ENCODE assay signal across 26 cellular contexts in genomic region chr16:85138825-85139627, GRCh38. TPM values are rescaled to one million over a fixed set of nuclear protein-coding genes. Genes with fewer than 3 reads are reported as not detected.
DNase-seq lines count a peak whose midpoint lies in the region; ATAC-seq and TF ChIP-seq lines count a peak whose summit lies in the region.
"Had no signal": no experiment of that assay in that cellular context is flagged by ENCODE, and none has a peak within 500 bp of the region (broad histone marks: within the 10 kb centered on the region; RNA-seq: fewer than 3 reads in every experiment).

No MANE protein-coding gene starts in this region.

- no peaks in the 10 kb centered on the region for H3K9me3 Mint-ChIP-seq in activated CD8-positive, alpha-beta T cell treated with anti-CD3 and anti-CD28 coated beads for 36 hours
- H3K9me3 Mint-ChIP-seq: stimulated activated memory B cell treated with anti-CD40 and anti-IgM and Interleukin-4, amounts not matched to agents 10 μg/mL and 1 μg/mL and 100 μg/mL, for 72 hours had no signal

- H3K27ac Mint-ChIP-seq in activated CD8-positive, alpha-beta T cell treated with anti-CD3 and anti-CD28 coated beads for 36 hours: no peak overlapping the region
- H3K27ac Mint-ChIP-seq: stimulated activated memory B cell treated with anti-CD40 and anti-IgM and Interleukin-4, amounts not matched to agents 10 μg/mL and 1 μg/mL and 100 μg/mL, for 72 hours had no signal

- CTCF ChIA-PET in activated CD8-positive, alpha-beta T cell treated with anti-CD3 and anti-CD28 coated beads for 36 hours (lab: Charles Lee): interaction anchor here (1.7 kb wide), 1 partner anchor 24 kb away, joined by 8 read pairs; no protein-coding TSS in a partner anchor

- peaks cover 34% of the 10 kb centered on the region for H3K27me3 Mint-ChIP-seq in activated CD8-positive, alpha-beta T cell treated with anti-CD3 and anti-CD28 coated beads for 36 hours

- ATAC-seq in activated CD8-positive, alpha-beta T cell treated with anti-CD3 and anti-CD28 coated beads for 36 hours: no peak
- ATAC-seq in HG02610 (IDR thresholded peaks at IDR 0.05; ENCODE audit: unreplicated experiment): no peak
- ATAC-seq: heart left ventricle; naive thymus-derived CD4-positive, alpha-beta T cell; stimulated activated memory B cell treated with anti-CD40 and anti-IgM and Interleukin-4, amounts not matched to agents 10 μg/mL and 1 μg/mL and 100 μg/mL, for 72 hours had no signal

- no peaks in the 10 kb centered on the region for H3K27me3 ChIP-seq in osteoblast (ENCODE audit: insufficient read depth, low read length)
- H3K27me3 ChIP-seq: BE2C, heart left ventricle, SJSA1, tibial artery had no signal

- H3K79me2 ChIP-seq in osteoblast (ENCODE audit: insufficient read depth, low read length): no peaks in the 10 kb centered on the region

- H3K36me3 ChIP-seq in osteoblast (ENCODE audit: insufficient read depth, low read length): no peaks in the 10 kb centered on the region
- H3K36me3 ChIP-seq: BE2C, heart left ventricle, SJSA1, tibial artery had no signal

- H3K4me2 ChIP-seq in osteoblast (ENCODE audit: insufficient read depth, low read length): no peak overlapping the region

- DNase-seq in NCI-H1092 treated with DMSO at 0.1 percent for 48 hours (lab: John Stamatoyannopoulos, UW): peak; percentile 16
- no peak for DNase-seq in NCI-H1092 (lab: John Stamatoyannopoulos, UW)
- DNase-seq in NCI-H2029 (lab: John Stamatoyannopoulos, UW): peak; percentile 79
- DNase-seq in SHP77 (lab: John Stamatoyannopoulos, UW): peak; percentile 93 to 96
- peak; percentile 51 for DNase-seq in osteoblast (ENCODE audit: insufficient read length, low spot score, missing footprints)
- DNase-seq in activated CD8-positive, alpha-beta T cell treated with anti-CD3 and anti-CD28 coated beads for 36 hours: no peak
- no peak for DNase-seq in kidney glomerular epithelial cell (lab: John Stamatoyannopoulos, UW)
- DNase-seq: activated CD4-positive, alpha-beta T cell treated with anti-CD3 and anti-CD28 coated beads for 1 hour; activated effector memory CD4-positive, alpha-beta T cell treated with anti-CD3 and anti-CD28 coated beads, Interleukin-2, amount 50 U/mL, for 16 hours; amniotic stem cell; BE2C; DMS 273 treated with DMSO at 0.1 percent for 48 hours; H7; heart left ventricle; naive thymus-derived CD4-positive, alpha-beta T cell; NCI-H2227 treated with DMSO at 0.1 percent for 48 hours; OCI-M1; stimulated activated CD4-positive, alpha-beta T cell treated with anti-CD3 and anti-CD28 coated beads, Interleukin-12 subunit alpha, Interleukin-12 subunit beta, amount 100 ng/mL, for 4 hours; T-helper 9 cell; tibial artery had no signal

- H3K4me3 ChIP-seq in osteoblast (ENCODE audit: insufficient read depth, low read length): no peak overlapping the region
- H3K4me3 ChIP-seq: heart left ventricle, SJSA1, tibial artery had no signal

- H2AFZ ChIP-seq in osteoblast (ENCODE audit: low read length): no peak overlapping the region

- TF ChIP-seq CTCF in osteoblast (IDR thresholded peaks at IDR 0.05; ENCODE audit: extremely low read depth, low read depth, low read length): no peak
- TF ChIP-seq CTCF in activated CD8-positive, alpha-beta T cell treated with anti-CD3 and anti-CD28 coated beads for 36 hours (IDR thresholded peaks at IDR 0.05): no peak

- H4K20me1 ChIP-seq in osteoblast (ENCODE audit: insufficient read depth, low read length): no peaks in the 10 kb centered on the region

- no peaks in the 10 kb centered on the region for H3K36me3 Mint-ChIP-seq in activated CD8-positive, alpha-beta T cell treated with anti-CD3 and anti-CD28 coated beads for 36 hours (ENCODE audit: low read depth)
- H3K36me3 Mint-ChIP-seq: naive thymus-derived CD4-positive, alpha-beta T cell; stimulated activated memory B cell treated with anti-CD40 and anti-IgM and Interleukin-4, amounts not matched to agents 10 μg/mL and 1 μg/mL and 100 μg/mL, for 72 hours had no signal

- H3K4me1 ChIP-seq in osteoblast (ENCODE audit: insufficient read depth, low read length): peaks cover 26% of the 10 kb centered on the region

- H3K9me3 ChIP-seq in osteoblast (ENCODE audit: low read depth, low read length): no peaks in the 10 kb centered on the region
- H3K9me3 ChIP-seq: BE2C, heart left ventricle, SJSA1, tibial artery had no signal

- no peak overlapping the region for H3K4me3 Mint-ChIP-seq in activated CD8-positive, alpha-beta T cell treated with anti-CD3 and anti-CD28 coated beads for 36 hours
- H3K4me3 Mint-ChIP-seq: stimulated activated memory B cell treated with anti-CD40 and anti-IgM and Interleukin-4, amounts not matched to agents 10 μg/mL and 1 μg/mL and 100 μg/mL, for 72 hours had no signal

- intact Hi-C loops in activated CD8-positive, alpha-beta T cell treated with anti-CD3 and anti-CD28 coated beads for 36 hours (cut with micrococcal nuclease): no loop called here

- POLR2A ChIA-PET in activated CD8-positive, alpha-beta T cell treated with anti-CD3 and anti-CD28 coated beads for 36 hours (lab: Charles Lee): interaction anchor here (1.0 kb wide), 1 partner anchor 19 kb away, joined by 3 read pairs; no protein-coding TSS in a partner anchor

- H3K27ac ChIP-seq in osteoblast (ENCODE audit: low read depth, low read length): no peak overlapping the region
- H3K27ac ChIP-seq: 22Rv1, SJSA1 had no signal

- H3K4me1 Mint-ChIP-seq in activated CD8-positive, alpha-beta T cell treated with anti-CD3 and anti-CD28 coated beads for 36 hours (ENCODE audit: low read depth): peaks cover 9% of the 10 kb centered on the region

RNA-seq across cellular contexts. Expression of gene CIBAR2, which starts 26.8 kb away (rescaled TPM):
- total RNA-seq in osteoblast: under 0.01 TPM in 1 of 2 replicates, not detected in the other
- not detected for total RNA-seq in activated CD8-positive, alpha-beta T cell treated with anti-CD3 and anti-CD28 coated beads for 36 hours
- total RNA-seq: cerebellum; H7; heart left ventricle; lung microvascular endothelial cell; naive thymus-derived CD4-positive, alpha-beta T cell had no signal

Comparison
In these comparisons a context has a peak if more than half of its experiments do, and no peak if none do; other contexts are left out.
1. DNase-seq: peak in NCI-H1092 treated with DMSO at 0.1 percent for 48 hours (single experiment), NCI-H2029 (single experiment), SHP77 (2 of 2) and osteoblast (single experiment); none in NCI-H1092 (single experiment), activated CD8-positive, alpha-beta T cell treated with anti-CD3 and anti-CD28 coated beads for 36 hours (single experiment) and kidney glomerular epithelial cell (single experiment).